18 cellular contexts compared by ENCODE assay signal in genomic region chr3:64129581-64129980, GRCh38.
A peak's percentile ranks its signal among the peaks of the same experiment; 100 is the strongest.
DNase-seq lines count a peak whose midpoint lies in the region; FAIRE-seq and TF ChIP-seq lines count a peak whose summit lies in the region.
"Had no signal": no experiment of that assay in that cellular context is flagged by ENCODE, and none has a peak within 500 bp of the region (broad histone marks: within the 10 kb centered on the region; RNA-seq: fewer than 3 reads in every experiment).

No MANE protein-coding gene starts in this region.

- H3K36me3 Mint-ChIP-seq in endodermal cell (ENCODE audit: low read depth) (peaks cover 6% of the 10 kb centered on the region), neural crest cell (ENCODE audit: low read depth) (peaks cover 6% of the 10 kb centered on the region)
- H3K36me3 Mint-ChIP-seq in T-helper 2 cell treated with Interferon-gamma antibody and Interleukin-4, amounts not matched to agents 5 μg/mL and 100 μg/mL, for 36 hours (ENCODE audit: low read depth), result no peaks in the 10 kb centered on the region
- H3K36me3 Mint-ChIP-seq: CD4-positive, CD25-positive, alpha-beta regulatory T cell had no signal

- DNase-seq in D721Med (ENCODE audit: insufficient read length, low spot score), result no peak
- DNase-seq in NCI-H82 (lab: John Stamatoyannopoulos, UW), result peak; percentile 96
- DNase-seq in endodermal cell, result peak; percentile 20
- DNase-seq in neural crest cell (ENCODE audit: low read depth, low spot score), result no peak
- no peak for DNase-seq in NCI-H1048 (lab: John Stamatoyannopoulos, UW)
- no peak for DNase-seq in NCI-H1436 (lab: John Stamatoyannopoulos, UW)
- DNase-seq in germinal center (ENCODE audit: low spot score), result no peak
- no peak for DNase-seq in T-helper 2 cell treated with Interferon-gamma antibody and Interleukin-4, amounts not matched to agents 5 μg/mL and 100 μg/mL, for 36 hours (ENCODE audit: low spot score)
- DNase-seq: 8988T; CD4-positive, CD25-positive, alpha-beta regulatory T cell; DMS79; GOT3; H9; HFFc6 had no signal

- H3K4me3 Mint-ChIP-seq in endodermal cell, result no peak overlapping the region
- no peak overlapping the region for H3K4me3 Mint-ChIP-seq in neural crest cell
- no peak overlapping the region for H3K4me3 Mint-ChIP-seq in T-helper 2 cell treated with Interferon-gamma antibody and Interleukin-4, amounts not matched to agents 5 μg/mL and 100 μg/mL, for 36 hours
- H3K4me3 Mint-ChIP-seq: CD4-positive, CD25-positive, alpha-beta regulatory T cell; H9; HFFc6 had no signal

- H3K27me3 Mint-ChIP-seq in endodermal cell (ENCODE audit: insufficient read depth) (no peaks in the 10 kb centered on the region), neural crest cell (ENCODE audit: low read depth) (no peaks in the 10 kb centered on the region)
- H3K27me3 Mint-ChIP-seq in T-helper 2 cell treated with Interferon-gamma antibody and Interleukin-4, amounts not matched to agents 5 μg/mL and 100 μg/mL, for 36 hours (ENCODE audit: low read depth), result no peaks in the 10 kb centered on the region

- H3K9ac ChIP-seq in endodermal cell (ENCODE audit: extremely low read depth, low read length, poor library complexity, severe bottlenecking), result no peak overlapping the region
- H3K9ac ChIP-seq: BLaER1 treated with 17β-estradiol and CSF1 and Interleukin-3, amounts not matched to agents 10 nM and 100 nM had no signal

- H3K4me1 Mint-ChIP-seq in endodermal cell (peaks cover 58% of the 10 kb centered on the region), neural crest cell (peaks cover 6% of the 10 kb centered on the region)
- H3K4me1 Mint-ChIP-seq in T-helper 2 cell treated with Interferon-gamma antibody and Interleukin-4, amounts not matched to agents 5 μg/mL and 100 μg/mL, for 36 hours (ENCODE audit: low read depth), result no peaks in the 10 kb centered on the region
- H3K4me1 Mint-ChIP-seq: CD4-positive, CD25-positive, alpha-beta regulatory T cell had no signal

- no peak overlapping the region for H3K27ac ChIP-seq in endodermal cell (ENCODE audit: low read depth, low read length)
- H3K27ac ChIP-seq: BLaER1 treated with 17β-estradiol and CSF1 and Interleukin-3, amounts not matched to agents 10 nM and 100 nM; HL-60 had no signal

- FAIRE-seq in D721Med (lab: Jason Lieb, UNC), result peak; percentile 97
- FAIRE-seq: G401.6, GM12891 had no signal

- H3K9me3 Mint-ChIP-seq in endodermal cell (peaks cover under 1% of the 10 kb centered on the region), neural crest cell (peaks cover 7% of the 10 kb centered on the region)
- no peaks in the 10 kb centered on the region for H3K9me3 Mint-ChIP-seq in T-helper 2 cell treated with Interferon-gamma antibody and Interleukin-4, amounts not matched to agents 5 μg/mL and 100 μg/mL, for 36 hours
- H3K9me3 Mint-ChIP-seq: H9, HFFc6 had no signal

- WGBS in endodermal cell (ENCODE audit: insufficient coverage in 1 of 2, insufficient read length in 1 of 2), 2 experiments, result 72 to 81% methylated on average over 2 of the region's 2 CpGs

- TF ChIP-seq CTCF in D721Med (IDR thresholded peaks at IDR 0.05; ENCODE audit: insufficient read depth, missing control alignments), result no peak
- no peak for TF ChIP-seq CTCF in endodermal cell (conservative IDR thresholded peaks at IDR 0.05)
- TF ChIP-seq CTCF in neural crest cell (conservative IDR thresholded peaks at IDR 0.05), result no peak

- no peaks in the 10 kb centered on the region for H3K27me3 ChIP-seq in endodermal cell (ENCODE audit: control insufficient read depth, insufficient read depth, low read length, poor library complexity, severe bottlenecking)
- H3K27me3 ChIP-seq: BLaER1 treated with 17β-estradiol and CSF1 and Interleukin-3, amounts not matched to agents 10 nM and 100 nM had no signal

- no peaks in the 10 kb centered on the region for H3K4me1 ChIP-seq in endodermal cell (ENCODE audit: control insufficient read depth, insufficient read depth, low read length)
- H3K4me1 ChIP-seq: BLaER1 treated with 17β-estradiol and CSF1 and Interleukin-3, amounts not matched to agents 10 nM and 100 nM had no signal

- no peaks in the 10 kb centered on the region for H3K36me3 ChIP-seq in endodermal cell (ENCODE audit: control insufficient read depth, insufficient read depth, low read length)
- H3K36me3 ChIP-seq: BLaER1 treated with 17β-estradiol and CSF1 and Interleukin-3, amounts not matched to agents 10 nM and 100 nM had no signal

- peaks cover 8% of the 10 kb centered on the region for H3K9me3 ChIP-seq in endodermal cell (ENCODE audit: control insufficient read depth, low read length)

- H3K4me3 ChIP-seq in endodermal cell (ENCODE audit: low read length), result no peak overlapping the region
- H3K4me3 ChIP-seq: BLaER1 treated with 17β-estradiol and CSF1 and Interleukin-3, amounts not matched to agents 10 nM and 100 nM had no signal

- no peak overlapping the region for H3K27ac Mint-ChIP-seq in endodermal cell
- H3K27ac Mint-ChIP-seq in neural crest cell (ENCODE audit: unreplicated experiment), result peak overlapping the region; percentile 86
- H3K27ac Mint-ChIP-seq in T-helper 2 cell treated with Interferon-gamma antibody and Interleukin-4, amounts not matched to agents 5 μg/mL and 100 μg/mL, for 36 hours, result no peak overlapping the region
- H3K27ac Mint-ChIP-seq: H9, HFFc6 had no signal

Comparison
In these comparisons a context has a peak if more than half of its experiments do, and no peak if none do; other contexts are left out.
1. DNase-seq: peak in NCI-H82 (single experiment) and endodermal cell (single experiment); none in D721Med (single experiment), neural crest cell (single experiment), NCI-H1048 (single experiment), NCI-H1436 (single experiment), germinal center (single experiment) and T-helper 2 cell treated with Interferon-gamma antibody and Interleukin-4, amounts not matched to agents 5 μg/mL and 100 μg/mL, for 36 hours (single experiment).